Comparison of ENCODE assay signal across 7 cellular contexts in the genomic region with DNA sequence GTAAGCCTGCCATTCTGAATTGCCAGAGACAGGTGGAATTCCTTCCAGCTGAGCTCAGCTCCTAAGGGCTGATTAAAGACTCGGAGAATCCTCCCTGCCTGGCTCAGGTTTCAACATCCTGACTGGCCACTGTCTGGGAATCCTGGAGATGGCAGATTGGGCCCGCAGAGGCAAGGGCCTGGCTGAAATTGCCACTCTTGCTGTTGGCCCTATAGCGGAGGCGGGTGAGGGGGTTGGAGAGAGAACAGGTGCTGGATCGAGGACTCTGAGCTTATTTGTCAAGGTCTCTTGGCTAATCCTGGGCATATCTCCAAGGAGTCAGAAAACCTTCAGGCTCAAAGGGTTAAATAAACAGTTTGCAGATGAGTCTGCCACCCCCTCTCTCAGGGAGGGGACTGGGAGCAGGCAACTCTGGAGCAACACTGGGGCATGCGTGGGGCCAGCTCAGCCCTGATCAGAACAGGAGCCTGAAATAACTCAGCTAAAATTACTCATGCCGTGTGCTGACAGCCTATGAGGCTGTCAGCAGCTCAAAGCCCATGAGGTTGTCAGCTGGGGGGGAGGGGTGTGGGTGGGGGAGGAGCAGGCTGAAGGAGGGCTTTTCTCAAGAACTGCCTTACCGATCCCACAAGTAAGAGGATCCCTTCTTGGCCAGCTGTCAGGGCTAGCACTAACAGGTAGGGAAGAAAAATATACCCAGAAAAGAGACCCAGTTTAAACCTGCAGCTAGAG.
DNase-seq lines count a peak whose midpoint lies in the region; ATAC-seq lines count a peak whose summit lies in the region.

No MANE protein-coding gene starts in this region.

- ATAC-seq in GM21717 (IDR thresholded peaks at IDR 0.05; ENCODE audit: unreplicated experiment), result peak; percentile 45
- ATAC-seq in GM18868 (IDR thresholded peaks at IDR 0.05; ENCODE audit: unreplicated experiment), result no peak

- H3K27me3 ChIP-seq in adipocyte (replicated peaks; ENCODE audit: control insufficient read depth, insufficient read depth, low read length), result no peaks in the 10 kb centered on the region

- H3K4me3 ChIP-seq in adipocyte (ENCODE audit: low read length), result no peak overlapping the region
- H3K4me3 ChIP-seq in iPS-18c (ENCODE audit: insufficient read depth, low read depth, low read length), result peak overlapping the region; percentile 24; the same call in 1 of the 2 replicates

- DNase-seq in NCI-H2029 treated with DMSO at 0.1 percent for 48 hours (lab: John Stamatoyannopoulos, UW) (peak; percentile 91), adipocyte (ENCODE audit: low read depth) (peak; percentile 83), NCI-H1694 (lab: John Stamatoyannopoulos, UW) (no peak)
- DNase-seq in stimulated activated CD4-positive, alpha-beta T cell treated with anti-CD3 and anti-CD28 coated beads, Interleukin-12 subunit alpha, Interleukin-12 subunit beta, amount 100 ng/mL, for 48 hours (ENCODE audit: low read depth in 2 of 3, low spot score in 1 of 3), result peak; percentile 33 to 55 (median 44)

- H3K4me1 ChIP-seq in adipocyte (ENCODE audit: control insufficient read depth, insufficient read depth, low read length), result peaks cover 50% of the 10 kb centered on the region

- peaks cover 3% of the 10 kb centered on the region for H3K36me3 ChIP-seq in adipocyte (ENCODE audit: control insufficient read depth, insufficient read depth, low read length, severe bottlenecking)

- no peak overlapping the region for H3K9ac ChIP-seq in adipocyte (ENCODE audit: low read length)

- no peaks in the 10 kb centered on the region for H3K9me3 ChIP-seq in adipocyte (ENCODE audit: control insufficient read depth, low read length)
- H3K9me3 ChIP-seq in iPS-18c (ENCODE audit: control insufficient read depth, insufficient read depth, low read length), result peaks cover 3% of the 10 kb centered on the region
